ENCODE assay signal across 3 cellular contexts in genomic region chr7:29886827-29887226, GRCh38.
"Had no signal": no experiment of that assay in that cellular context is flagged by ENCODE, and none has a peak within 500 bp of the region (broad histone marks: within the 10 kb centered on the region; RNA-seq: fewer than 3 reads in every experiment).

No MANE protein-coding gene starts in this region.

- H3K4me3 ChIP-seq: GM12878 had no signal

- DNase-seq: GDM1, GF-D8 had no signal

- ATAC-seq: GM12878 had no signal
